22 cellular contexts compared by ENCODE assay signal in the genomic region with DNA sequence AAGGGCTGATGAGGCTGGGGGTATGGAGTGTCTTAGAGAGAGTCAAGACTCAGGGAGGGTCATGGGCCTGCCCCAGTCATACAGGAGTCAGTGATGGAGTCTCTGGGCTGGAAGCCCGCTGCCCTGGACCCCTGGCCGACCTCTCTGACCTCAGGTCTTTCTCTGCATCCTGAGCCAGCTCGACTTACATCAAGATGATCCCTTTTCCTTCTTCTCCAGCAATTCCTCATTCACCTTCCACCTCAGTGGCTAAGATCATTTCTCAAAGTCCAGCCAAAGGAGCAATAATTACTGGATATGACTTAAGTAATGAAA.
A peak's percentile ranks its signal among the peaks of the same experiment; 100 is the strongest.
DNase-seq lines count a peak whose midpoint lies in the region; TF ChIP-seq lines count a peak whose summit lies in the region.
"Had no signal": no experiment of that assay in that cellular context is flagged by ENCODE, and none has a peak within 500 bp of the region (broad histone marks: within the 10 kb centered on the region; RNA-seq: fewer than 3 reads in every experiment).

No MANE protein-coding gene starts in this region.

- H3K27me3 ChIP-seq in BLaER1 treated with 17β-estradiol and CSF1 and Interleukin-3, amounts not matched to agents 10 nM and 100 nM, result peaks cover 0 to 10% (median 0%) of the 10 kb centered on the region in 11 experiments; a peak in 3 of 22 replicates
- H3K27me3 ChIP-seq in esophagus muscularis mucosa (peaks cover 0 to 60% (median 0%) of the 10 kb centered on the region in 4 donors), sigmoid colon (peaks cover 0 to 28% (median under 1%) of the 10 kb centered on the region in 3 donors)
- no peaks in the 10 kb centered on the region for H3K27me3 ChIP-seq in CD8-positive, alpha-beta memory T cell (ENCODE audit: insufficient read depth, low read length, poor library complexity, severe bottlenecking)
- H3K27me3 ChIP-seq: BE2C had no signal

- H3K36me3 Mint-ChIP-seq in activated CD4-positive, alpha-beta T cell treated with anti-CD3 and anti-CD28 coated beads, Interleukin-2, amount 10 ng/mL, durations not matched to agents 24 days and 14 days (ENCODE audit: low read depth), result no peaks in the 10 kb centered on the region
- H3K36me3 Mint-ChIP-seq in CD8-positive, alpha-beta memory T cell, result no peaks in the 10 kb centered on the region
- H3K36me3 Mint-ChIP-seq: CD4-positive, CD25-positive, alpha-beta regulatory T cell had no signal

- no peaks in the 10 kb centered on the region for H3K27me3 Mint-ChIP-seq in activated CD4-positive, alpha-beta T cell treated with anti-CD3 and anti-CD28 coated beads, Interleukin-2, amount 10 ng/mL, durations not matched to agents 24 days and 14 days
- H3K27me3 Mint-ChIP-seq in CD8-positive, alpha-beta memory T cell, result peaks cover 11 to 25% of the 10 kb centered on the region in 2 donors
- H3K27me3 Mint-ChIP-seq: CD4-positive, CD25-positive, alpha-beta regulatory T cell had no signal

- no peaks in the 10 kb centered on the region; a peak in 3 of 22 replicates for H4K20me1 ChIP-seq in BLaER1 treated with 17β-estradiol and CSF1 and Interleukin-3, amounts not matched to agents 10 nM and 100 nM

- TF ChIP-seq POLR2A in esophagus muscularis mucosa (IDR thresholded peaks at IDR 0.05; ENCODE audit: low read depth), result no peak
- no peak for TF ChIP-seq POLR2A in sigmoid colon (IDR thresholded peaks at IDR 0.05)

- intact Hi-C loops in activated CD4-positive, alpha-beta T cell treated with anti-CD3 and anti-CD28 coated beads, Interleukin-2, amount 10 ng/mL, durations not matched to agents 24 days and 14 days (cut with micrococcal nuclease), result no loop called here
- intact Hi-C loops in esophagus muscularis mucosa (cut with DNase I) (no loop called here), sigmoid colon (cut with DNase I) (no loop called here)

- no peaks in the 10 kb centered on the region for H3K9me3 ChIP-seq in BLaER1 treated with 17β-estradiol and CSF1 and Interleukin-3, amounts not matched to agents 10 nM and 100 nM (replicated peaks in 1 of 11)
- H3K9me3 ChIP-seq in esophagus muscularis mucosa (no peaks in the 10 kb centered on the region), sigmoid colon (no peaks in the 10 kb centered on the region)
- H3K9me3 ChIP-seq in CD8-positive, alpha-beta memory T cell (ENCODE audit: low read length), result no peaks in the 10 kb centered on the region
- H3K9me3 ChIP-seq: BE2C had no signal

- no peak for TF ChIP-seq CTCF in esophagus muscularis mucosa (IDR thresholded peaks at IDR 0.05)
- TF ChIP-seq CTCF in sigmoid colon (IDR thresholded peaks at IDR 0.05), result no peak

- H3K4me3 ChIP-seq in BLaER1 treated with 17β-estradiol and CSF1 and Interleukin-3, amounts not matched to agents 10 nM and 100 nM, result no peak overlapping the region
- H3K4me3 ChIP-seq in esophagus muscularis mucosa (no peak overlapping the region), sigmoid colon (no peak overlapping the region)
- no peak overlapping the region for H3K4me3 ChIP-seq in CD8-positive, alpha-beta memory T cell (ENCODE audit: low read length)

- H3K4me3 Mint-ChIP-seq in activated CD4-positive, alpha-beta T cell treated with anti-CD3 and anti-CD28 coated beads, Interleukin-2, amount 10 ng/mL, durations not matched to agents 24 days and 14 days, result no peak overlapping the region
- no peak overlapping the region for H3K4me3 Mint-ChIP-seq in CD8-positive, alpha-beta memory T cell
- H3K4me3 Mint-ChIP-seq: CD4-positive, CD25-positive, alpha-beta regulatory T cell had no signal

- peaks cover 26 to 62% (median 57%) of the 10 kb centered on the region in 10 experiments; a peak in 19 of 20 replicates for H3K4me1 ChIP-seq in BLaER1 treated with 17β-estradiol and CSF1 and Interleukin-3, amounts not matched to agents 10 nM and 100 nM
- no peaks in the 10 kb centered on the region for H3K4me1 ChIP-seq in esophagus muscularis mucosa
- H3K4me1 ChIP-seq in sigmoid colon, result no peaks in the 10 kb centered on the region
- no peaks in the 10 kb centered on the region for H3K4me1 ChIP-seq in CD8-positive, alpha-beta memory T cell (ENCODE audit: insufficient read depth, low read length)
- H3K4me1 ChIP-seq: BE2C had no signal

- 60% methylated on average over 3 of the region's 3 CpGs for WGBS in esophagus muscularis mucosa
- 34 to 50% methylated on average over 3 of the region's 3 CpGs for WGBS in sigmoid colon, 2 donors

- DNase-seq in activated CD4-positive, alpha-beta T cell treated with anti-CD3 and anti-CD28 coated beads, Interleukin-2, amount 10 ng/mL, durations not matched to agents 24 days and 14 days, result peak; percentile 30
- DNase-seq in activated CD4-positive, alpha-beta T cell treated with anti-CD3 and anti-CD28 coated beads, Interleukin-2, amount 50 U/mL, for 48 hours, result no peak
- peak; percentile 79 for DNase-seq in esophagus muscularis mucosa (ENCODE audit: extremely low spot score)
- DNase-seq in sigmoid colon, result peak; percentile 28
- DNase-seq in germinal center (ENCODE audit: low spot score), result no peak
- DNase-seq in CD8-positive, alpha-beta memory T cell, result no peak
- DNase-seq in NK-92 treated with Interleukin-12 subunit alpha and Interleukin-12 subunit beta, amount 100 ng/mL, for 24 hours (lab: John Stamatoyannopoulos, UW), result no peak
- DNase-seq: BE2C; CD4-positive, CD25-positive, alpha-beta regulatory T cell; GDM1; NCI-H1092; NCI-H1436; NCI-H187; NCI-H2081 treated with DMSO at 0.1 percent for 48 hours; NCI-H2171; NCI-H226; NCI-H510A; NCI-H69; SHP77 treated with DMSO at 0.1 percent for 48 hours had no signal

- peak overlapping the region in 9 of 11 experiments; percentile 42 to 91 (median 79); a peak in 16 of 22 replicates for H3K4me2 ChIP-seq in BLaER1 treated with 17β-estradiol and CSF1 and Interleukin-3, amounts not matched to agents 10 nM and 100 nM

- CTCF ChIA-PET in CD8-positive, alpha-beta memory T cell (lab: Charles Lee), result no interaction called here

- POLR2A ChIA-PET in CD8-positive, alpha-beta memory T cell (lab: Charles Lee), result no interaction called here

- H3K36me3 ChIP-seq in BLaER1 treated with 17β-estradiol and CSF1 and Interleukin-3, amounts not matched to agents 10 nM and 100 nM, result no peaks in the 10 kb centered on the region
- H3K36me3 ChIP-seq in esophagus muscularis mucosa, result no peaks in the 10 kb centered on the region
- H3K36me3 ChIP-seq in sigmoid colon, result no peaks in the 10 kb centered on the region
- H3K36me3 ChIP-seq in CD8-positive, alpha-beta memory T cell (ENCODE audit: insufficient read depth, low read length), result no peaks in the 10 kb centered on the region
- H3K36me3 ChIP-seq: BE2C had no signal

- H3K27ac Mint-ChIP-seq in activated CD4-positive, alpha-beta T cell treated with anti-CD3 and anti-CD28 coated beads, Interleukin-2, amount 10 ng/mL, durations not matched to agents 24 days and 14 days, result no peak overlapping the region
- H3K27ac Mint-ChIP-seq in CD8-positive, alpha-beta memory T cell, result no peak overlapping the region
- H3K27ac Mint-ChIP-seq: CD4-positive, CD25-positive, alpha-beta regulatory T cell had no signal

- no peaks in the 10 kb centered on the region for H3K9me3 Mint-ChIP-seq in activated CD4-positive, alpha-beta T cell treated with anti-CD3 and anti-CD28 coated beads, Interleukin-2, amount 10 ng/mL, durations not matched to agents 24 days and 14 days
- no peaks in the 10 kb centered on the region for H3K9me3 Mint-ChIP-seq in CD8-positive, alpha-beta memory T cell

- no peak overlapping the region for H3K27ac ChIP-seq in BLaER1 treated with 17β-estradiol and CSF1 and Interleukin-3, amounts not matched to agents 10 nM and 100 nM
- H3K27ac ChIP-seq in esophagus muscularis mucosa (replicated peaks in 1 of 4) (no peak overlapping the region), sigmoid colon (no peak overlapping the region)
- no peak overlapping the region for H3K27ac ChIP-seq in CD8-positive, alpha-beta memory T cell (ENCODE audit: low read depth, low read length)
- H3K27ac ChIP-seq: 22Rv1, RWPE1 had no signal

- TF ChIP-seq EP300 in esophagus muscularis mucosa (IDR thresholded peaks at IDR 0.05) (no peak), sigmoid colon (IDR thresholded peaks at IDR 0.05) (no peak)

- H3K9ac ChIP-seq in BLaER1 treated with 17β-estradiol and CSF1 and Interleukin-3, amounts not matched to agents 10 nM and 100 nM, result no peak overlapping the region

- H3K4me1 Mint-ChIP-seq in activated CD4-positive, alpha-beta T cell treated with anti-CD3 and anti-CD28 coated beads, Interleukin-2, amount 10 ng/mL, durations not matched to agents 24 days and 14 days, result no peaks in the 10 kb centered on the region
- no peaks in the 10 kb centered on the region for H3K4me1 Mint-ChIP-seq in CD8-positive, alpha-beta memory T cell
- H3K4me1 Mint-ChIP-seq: CD4-positive, CD25-positive, alpha-beta regulatory T cell had no signal

Comparison
In these comparisons a context has a peak if more than half of its experiments do, and no peak if none do; other contexts are left out.
1. DNase-seq: peak in activated CD4-positive, alpha-beta T cell treated with anti-CD3 and anti-CD28 coated beads, Interleukin-2, amount 10 ng/mL, durations not matched to agents 24 days and 14 days (single experiment), esophagus muscularis mucosa (single experiment) and sigmoid colon (single experiment); none in activated CD4-positive, alpha-beta T cell treated with anti-CD3 and anti-CD28 coated beads, Interleukin-2, amount 50 U/mL, for 48 hours (0 of 2), germinal center (single experiment), CD8-positive, alpha-beta memory T cell (0 of 5) and NK-92 treated with Interleukin-12 subunit alpha and Interleukin-12 subunit beta, amount 100 ng/mL, for 24 hours (single experiment).